ENCODE assay signal across 21 cellular contexts in the genomic region with DNA sequence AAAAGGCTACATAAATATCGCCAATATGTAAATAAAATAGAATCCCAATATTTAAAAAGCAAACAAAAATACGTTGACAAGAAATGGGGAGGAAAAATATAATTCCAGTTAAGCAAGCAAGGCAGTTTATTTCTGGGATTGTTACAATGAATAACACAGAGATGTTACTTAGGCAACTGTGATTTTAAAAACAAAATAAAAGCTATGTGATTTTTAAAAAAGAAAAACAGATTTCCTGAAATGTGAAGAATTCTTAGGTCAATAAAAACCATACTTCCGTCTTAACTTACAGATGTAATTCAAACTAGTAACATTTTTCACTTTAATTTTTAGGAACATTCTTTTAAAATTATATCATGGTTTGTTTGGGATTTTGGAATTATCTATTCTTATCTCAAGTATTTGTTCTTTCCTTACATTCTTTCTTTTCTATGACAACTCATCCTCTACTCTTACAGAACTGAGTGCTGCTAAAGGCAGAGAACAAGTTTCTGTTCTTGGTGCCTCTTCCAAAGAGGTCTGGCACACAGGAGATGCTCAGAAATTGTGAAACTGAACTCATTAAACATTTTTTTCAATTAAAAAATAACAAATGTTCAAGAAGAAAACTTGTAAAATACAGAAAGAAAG.
DNase-seq lines count a peak whose midpoint lies in the region; ATAC-seq and TF ChIP-seq lines count a peak whose summit lies in the region.
"Had no signal": no experiment of that assay in that cellular context is flagged by ENCODE, and none has a peak within 500 bp of the region (broad histone marks: within the 10 kb centered on the region; RNA-seq: fewer than 3 reads in every experiment).

No MANE protein-coding gene starts in this region.

- peak; percentile 57 for ATAC-seq in omental fat pad (ENCODE audit: low FRiP score)
- no peak for ATAC-seq in right cardiac atrium
- ATAC-seq: natural killer cell treated with Interleukin-12 subunit alpha and Interleukin-12 subunit beta and Interleukin-15 and Interleukin-18, amount 100 ng/mL, for 72 hours; psoas muscle had no signal

- H3K36me3 ChIP-seq in SJSA1: peaks cover 10% of the 10 kb centered on the region; the same call in 1 of the 2 replicates

- H3K4me3 ChIP-seq in SJSA1 (no peak overlapping the region), right cardiac atrium (ENCODE audit: low read length) (no peak overlapping the region)
- H3K4me3 ChIP-seq: BLaER1, esophagus squamous epithelium, hepatocyte, psoas muscle, spleen, suprapubic skin had no signal

- peak; percentile 71 for DNase-seq in EH (ENCODE audit: low read depth)
- peak in 1 of 2 experiments; percentile 11 for DNase-seq in SJSA1 (ENCODE audit: low read depth in 1 of 2, low spot score in 2 of 2)
- DNase-seq in dermis microvascular lymphatic vessel endothelial cell (ENCODE audit: low read depth in 2 of 2): peak; percentile 29 to 54
- DNase-seq in omental fat pad (ENCODE audit: low spot score): no peak
- DNase-seq in right cardiac atrium: no peak
- DNase-seq in NCI-H2081 treated with DMSO at 0.1 percent for 48 hours (lab: John Stamatoyannopoulos, UW): no peak
- DNase-seq in NCI-H1694 (lab: John Stamatoyannopoulos, UW): no peak
- DNase-seq in T-helper 9 cell: no peak
- DNase-seq: effector CD4-positive, alpha-beta T cell; esophagus squamous epithelium; GOT3; islet precursor cell; NCI-H1436; NCI-H2227 treated with DMSO at 0.1 percent for 48 hours; psoas muscle; spleen; stimulated activated CD8-positive, alpha-beta memory T cell treated with anti-CD3 and anti-CD28 coated beads, Interleukin-4, amount 100 ng/mL, for 48 hours had no signal

- intact Hi-C loops in right cardiac atrium (cut with DNase I): no loop called here

- peak overlapping the region; percentile 6; the same call in 1 of the 2 replicates for H3K27ac ChIP-seq in SJSA1
- H3K27ac ChIP-seq in right cardiac atrium (ENCODE audit: low read length): no peak overlapping the region
- H3K27ac ChIP-seq: BLaER1, esophagus squamous epithelium, hepatocyte, psoas muscle, spleen, suprapubic skin had no signal

- TF ChIP-seq CTCF in omental fat pad (IDR thresholded peaks at IDR 0.05): no peak

- H3K9me3 ChIP-seq in SJSA1 (replicated peaks) (no peaks in the 10 kb centered on the region), right cardiac atrium (ENCODE audit: control insufficient read depth, low read length) (no peaks in the 10 kb centered on the region)
- H3K9me3 ChIP-seq: BLaER1, esophagus squamous epithelium, psoas muscle, spleen, suprapubic skin had no signal

- no peaks in the 10 kb centered on the region for H3K27me3 ChIP-seq in SJSA1 (replicated peaks)
- H3K27me3 ChIP-seq in right cardiac atrium (ENCODE audit: control insufficient read depth, insufficient read depth): no peaks in the 10 kb centered on the region
- H3K27me3 ChIP-seq: BLaER1, esophagus squamous epithelium, hepatocyte, spleen, suprapubic skin had no signal

- WGBS in right cardiac atrium: 60% methylated on average over 3 of the region's 3 CpGs

- H3K4me1 ChIP-seq in SJSA1 (replicated peaks) (no peaks in the 10 kb centered on the region; the same call in 1 of the 2 replicates), right cardiac atrium (ENCODE audit: control insufficient read depth, insufficient read depth, low read length) (peaks cover 1% of the 10 kb centered on the region)
- H3K4me1 ChIP-seq: BLaER1, esophagus squamous epithelium, psoas muscle, spleen, suprapubic skin had no signal

Comparison
In these comparisons a context has a peak if more than half of its experiments do, and no peak if none do; other contexts are left out.
1. DNase-seq: peak in EH (single experiment) and dermis microvascular lymphatic vessel endothelial cell (2 of 2); none in omental fat pad (single experiment), right cardiac atrium (0 of 3), NCI-H2081 treated with DMSO at 0.1 percent for 48 hours (single experiment), NCI-H1694 (single experiment) and T-helper 9 cell (single experiment).